In the genomic region with DNA sequence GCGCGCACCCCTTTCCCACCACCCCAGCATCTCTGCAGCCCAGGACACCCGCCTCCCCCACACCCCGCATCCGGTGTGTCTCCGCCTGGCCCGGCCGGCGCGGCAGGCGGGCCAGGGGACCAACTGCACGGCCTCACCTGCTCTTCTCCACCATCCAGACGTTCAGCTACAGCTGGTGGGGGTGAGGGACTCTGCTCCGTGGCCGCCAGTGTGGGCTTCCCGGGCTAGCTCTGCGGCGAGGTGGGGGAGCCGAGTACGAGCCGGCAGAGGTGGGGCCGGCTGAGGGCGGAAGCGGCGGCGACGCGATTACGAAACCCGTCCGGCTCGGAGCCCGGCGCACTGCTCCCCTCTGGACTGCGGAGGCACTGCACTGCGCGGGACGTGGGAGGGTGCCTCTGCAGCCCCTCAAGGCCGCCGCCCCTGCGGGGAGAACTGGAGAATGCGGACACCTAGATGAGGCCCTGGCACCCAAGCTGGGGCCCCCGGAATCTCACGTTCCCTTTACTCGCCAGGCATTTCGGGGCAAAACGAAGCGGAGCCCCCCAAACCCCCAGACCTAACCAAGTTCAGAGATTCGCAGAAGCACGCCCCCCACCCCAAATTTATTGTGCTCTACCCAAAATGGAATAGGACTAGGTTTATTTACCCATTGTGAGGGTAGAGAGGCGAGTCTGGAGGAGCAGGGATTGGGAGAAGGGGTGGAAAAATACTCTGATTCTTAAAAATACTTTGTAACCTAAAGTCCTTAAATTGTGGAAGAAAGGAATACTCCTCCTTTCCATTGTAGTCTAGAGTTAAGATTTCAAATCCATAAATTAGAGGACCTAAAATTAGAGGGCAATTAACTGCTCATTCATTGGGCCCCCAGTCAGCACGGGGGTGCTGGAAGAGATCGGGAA, we compare ENCODE assay signal across 1 cellular context.
TF ChIP-seq lines count a peak whose summit lies in the region.

A gene with protein sequence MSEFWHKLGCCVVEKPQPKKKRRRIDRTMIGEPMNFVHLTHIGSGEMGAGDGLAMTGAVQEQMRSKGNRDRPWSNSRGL (minus strand): TSS at position 281 of the 899 bp plus-strand sequence. CDS start 3,892 bp downstream, outside the sequence.

TF ChIP-seq in K562, 482 proteins besides CTCF, POLR2A, EP300 and RAD21 (continued from another document and continues in another):
- no peak for TF ChIP-seq HNRNPUL1 (IDR thresholded peaks at IDR 0.05; ENCODE audit: low read length)
- no peak for TF ChIP-seq ZSCAN32 (CRISPR knock-in tag; IDR thresholded peaks at IDR 0.05)
- no peak for TF ChIP-seq ZKSCAN8 (CRISPR knock-in tag; IDR thresholded peaks at IDR 0.05)
- TF ChIP-seq, protein P1, sequence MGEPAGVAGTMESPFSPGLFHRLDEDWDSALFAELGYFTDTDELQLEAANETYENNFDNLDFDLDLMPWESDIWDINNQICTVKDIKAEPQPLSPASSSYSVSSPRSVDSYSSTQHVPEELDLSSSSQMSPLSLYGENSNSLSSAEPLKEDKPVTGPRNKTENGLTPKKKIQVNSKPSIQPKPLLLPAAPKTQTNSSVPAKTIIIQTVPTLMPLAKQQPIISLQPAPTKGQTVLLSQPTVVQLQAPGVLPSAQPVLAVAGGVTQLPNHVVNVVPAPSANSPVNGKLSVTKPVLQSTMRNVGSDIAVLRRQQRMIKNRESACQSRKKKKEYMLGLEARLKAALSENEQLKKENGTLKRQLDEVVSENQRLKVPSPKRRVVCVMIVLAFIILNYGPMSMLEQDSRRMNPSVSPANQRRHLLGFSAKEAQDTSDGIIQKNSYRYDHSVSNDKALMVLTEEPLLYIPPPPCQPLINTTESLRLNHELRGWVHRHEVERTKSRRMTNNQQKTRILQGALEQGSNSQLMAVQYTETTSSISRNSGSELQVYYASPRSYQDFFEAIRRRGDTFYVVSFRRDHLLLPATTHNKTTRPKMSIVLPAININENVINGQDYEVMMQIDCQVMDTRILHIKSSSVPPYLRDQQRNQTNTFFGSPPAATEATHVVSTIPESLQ (CRISPR knock-in tag; IDR thresholded peaks at IDR 0.05): no peak
- no peak for TF ChIP-seq PHB (CRISPR knock-in tag; IDR thresholded peaks at IDR 0.05)
- no peak for TF ChIP-seq HOXB6 (CRISPR knock-in tag; IDR thresholded peaks at IDR 0.05; ENCODE audit: borderline replicate concordance)
- no peak for TF ChIP-seq BACH1 (tag; IDR thresholded peaks at IDR 0.05)
- TF ChIP-seq ZNF695 (CRISPR knock-in tag; IDR thresholded peaks at IDR 0.05): no peak
- TF ChIP-seq, protein P2, sequence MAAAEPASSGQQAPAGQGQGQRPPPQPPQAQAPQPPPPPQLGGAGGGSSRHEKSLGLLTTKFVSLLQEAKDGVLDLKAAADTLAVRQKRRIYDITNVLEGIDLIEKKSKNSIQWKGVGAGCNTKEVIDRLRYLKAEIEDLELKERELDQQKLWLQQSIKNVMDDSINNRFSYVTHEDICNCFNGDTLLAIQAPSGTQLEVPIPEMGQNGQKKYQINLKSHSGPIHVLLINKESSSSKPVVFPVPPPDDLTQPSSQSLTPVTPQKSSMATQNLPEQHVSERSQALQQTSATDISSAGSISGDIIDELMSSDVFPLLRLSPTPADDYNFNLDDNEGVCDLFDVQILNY (CRISPR knock-in tag; IDR thresholded peaks at IDR 0.05): no peak
- 0 out of 4 replicates have a peak, but pooled peaks of 1 of the 2 experiments have one; percentile 13 for TF ChIP-seq SIX5 (IDR thresholded peaks at IDR 0.05; ENCODE audit: borderline replicate concordance in 1 of 2, insufficient read depth in 1 of 2, low read depth in 1 of 2, low read length in 2 of 2)
- TF ChIP-seq, protein P3, sequence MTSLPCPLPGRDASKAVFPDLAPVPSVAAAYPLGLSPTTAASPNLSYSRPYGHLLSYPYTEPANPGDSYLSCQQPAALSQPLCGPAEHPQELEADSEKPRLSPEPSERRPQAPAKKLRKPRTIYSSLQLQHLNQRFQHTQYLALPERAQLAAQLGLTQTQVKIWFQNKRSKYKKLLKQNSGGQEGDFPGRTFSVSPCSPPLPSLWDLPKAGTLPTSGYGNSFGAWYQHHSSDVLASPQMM (CRISPR knock-in tag; IDR thresholded peaks at IDR 0.05): no peak
- TF ChIP-seq TSC22D4 (tag; IDR thresholded peaks at IDR 0.05): no peak
- TF ChIP-seq ZBTB17 (CRISPR knock-in tag; IDR thresholded peaks at IDR 0.05): peak; percentile 40; the same call in 1 of the 2 replicates
- TF ChIP-seq KDM1A (IDR thresholded peaks at IDR 0.05): peak in 1 of 2 experiments; percentile 63; a peak in 1 of 4 replicates
- peak; percentile 99 for TF ChIP-seq ZBTB7A (IDR thresholded peaks at IDR 0.05; ENCODE audit: borderline replicate concordance, control insufficient read depth, low read depth, low read length)
- TF ChIP-seq, protein P4, sequence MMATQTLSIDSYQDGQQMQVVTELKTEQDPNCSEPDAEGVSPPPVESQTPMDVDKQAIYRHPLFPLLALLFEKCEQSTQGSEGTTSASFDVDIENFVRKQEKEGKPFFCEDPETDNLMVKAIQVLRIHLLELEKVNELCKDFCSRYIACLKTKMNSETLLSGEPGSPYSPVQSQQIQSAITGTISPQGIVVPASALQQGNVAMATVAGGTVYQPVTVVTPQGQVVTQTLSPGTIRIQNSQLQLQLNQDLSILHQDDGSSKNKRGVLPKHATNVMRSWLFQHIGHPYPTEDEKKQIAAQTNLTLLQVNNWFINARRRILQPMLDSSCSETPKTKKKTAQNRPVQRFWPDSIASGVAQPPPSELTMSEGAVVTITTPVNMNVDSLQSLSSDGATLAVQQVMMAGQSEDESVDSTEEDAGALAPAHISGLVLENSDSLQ (IDR thresholded peaks at IDR 0.05): no peak
- TF ChIP-seq, protein P5, sequence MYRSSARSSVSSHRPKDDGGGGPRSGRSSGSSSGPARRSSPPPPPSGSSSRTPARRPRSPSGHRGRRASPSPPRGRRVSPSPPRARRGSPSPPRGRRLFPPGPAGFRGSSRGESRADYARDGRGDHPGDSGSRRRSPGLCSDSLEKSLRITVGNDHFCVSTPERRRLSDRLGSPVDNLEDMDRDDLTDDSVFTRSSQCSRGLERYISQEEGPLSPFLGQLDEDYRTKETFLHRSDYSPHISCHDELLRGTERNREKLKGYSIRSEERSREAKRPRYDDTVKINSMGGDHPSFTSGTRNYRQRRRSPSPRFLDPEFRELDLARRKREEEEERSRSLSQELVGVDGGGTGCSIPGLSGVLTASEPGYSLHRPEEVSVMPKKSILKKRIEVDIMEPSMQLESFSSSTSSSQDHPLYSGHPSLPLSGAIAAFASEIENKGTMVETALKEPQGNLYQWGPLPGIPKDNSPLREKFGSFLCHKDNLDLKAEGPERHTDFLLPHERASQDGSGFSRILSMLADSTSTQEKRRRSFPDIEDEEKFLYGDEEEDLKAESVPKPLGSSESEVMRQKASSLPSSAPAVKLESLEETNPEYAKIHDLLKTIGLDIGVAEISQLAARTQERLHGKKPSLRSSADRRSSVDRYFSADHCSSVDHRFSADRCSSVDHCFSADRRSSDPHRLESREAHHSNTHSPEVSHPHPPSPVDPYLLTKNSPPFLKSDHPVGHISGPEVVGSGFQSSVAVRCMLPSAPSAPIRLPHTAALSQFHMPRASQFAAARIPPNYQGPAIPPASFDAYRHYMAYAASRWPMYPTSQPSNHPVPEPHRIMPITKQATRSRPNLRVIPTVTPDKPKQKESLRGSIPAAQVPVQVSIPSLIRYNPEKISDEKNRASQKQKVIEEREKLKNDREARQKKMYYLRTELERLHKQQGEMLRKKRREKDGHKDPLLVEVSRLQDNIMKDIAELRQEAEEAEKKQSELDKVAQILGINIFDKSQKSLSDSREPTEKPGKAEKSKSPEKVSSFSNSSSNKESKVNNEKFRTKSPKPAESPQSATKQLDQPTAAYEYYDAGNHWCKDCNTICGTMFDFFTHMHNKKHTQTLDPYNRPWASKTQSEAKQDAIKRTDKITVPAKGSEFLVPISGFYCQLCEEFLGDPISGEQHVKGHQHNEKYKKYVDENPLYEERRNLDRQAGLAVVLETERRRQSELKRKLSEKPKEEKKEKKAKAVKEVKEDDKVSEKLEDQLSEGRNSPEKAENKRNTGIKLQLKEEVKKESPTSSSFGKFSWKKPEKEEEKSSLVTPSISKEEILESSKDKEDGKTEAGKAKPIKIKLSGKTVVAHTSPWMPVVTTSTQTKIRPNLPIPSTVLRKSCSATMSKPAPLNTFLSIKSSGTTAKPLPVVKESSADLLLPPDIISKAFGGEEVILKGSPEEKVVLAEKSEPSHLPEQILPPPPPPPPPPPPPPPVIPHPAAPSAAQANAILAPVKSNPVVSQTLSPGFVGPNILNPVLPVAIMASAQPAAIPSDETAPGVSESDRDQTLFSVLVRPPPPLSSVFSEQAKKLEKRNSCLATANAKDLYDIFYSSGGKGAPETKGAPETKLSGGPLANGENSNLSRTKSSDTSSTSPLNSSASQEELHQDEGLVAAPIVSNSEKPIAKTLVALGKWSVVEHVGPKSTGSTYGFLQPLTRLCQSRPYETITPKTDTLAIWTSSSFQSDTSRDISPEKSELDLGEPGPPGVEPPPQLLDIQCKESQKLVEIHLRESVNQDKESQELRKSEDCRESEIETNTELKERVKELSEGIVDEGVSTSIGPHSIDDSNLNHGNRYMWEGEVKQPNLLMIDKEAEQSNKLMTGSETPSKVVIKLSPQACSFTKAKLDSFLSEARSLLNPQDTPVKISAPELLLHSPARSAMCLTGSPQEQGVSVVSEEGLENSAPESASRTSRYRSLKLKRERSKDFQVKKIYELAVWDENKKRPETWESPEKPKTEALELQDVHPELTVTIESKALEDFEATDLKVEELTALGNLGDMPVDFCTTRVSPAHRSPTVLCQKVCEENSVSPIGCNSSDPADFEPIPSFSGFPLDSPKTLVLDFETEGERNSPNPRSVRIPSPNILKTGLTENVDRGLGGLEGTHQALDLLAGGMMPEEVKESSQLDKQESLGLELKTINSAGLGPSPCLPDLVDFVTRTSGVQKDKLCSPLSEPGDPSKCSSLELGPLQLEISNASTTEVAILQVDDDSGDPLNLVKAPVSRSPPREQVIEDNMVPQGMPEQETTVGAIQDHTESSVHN (IDR thresholded peaks at IDR 0.05; ENCODE audit: borderline replicate concordance in 1 of 2, low read depth in 1 of 2): no peak
- no peak for TF ChIP-seq NR2C1 (IDR thresholded peaks at IDR 0.05)
- TF ChIP-seq NR2C1 (tag; IDR thresholded peaks at IDR 0.05): no peak
- TF ChIP-seq ZC3H11A (IDR thresholded peaks at IDR 0.05; ENCODE audit: low read depth, low read length): no peak
- TF ChIP-seq MAFK (IDR thresholded peaks at IDR 0.05; ENCODE audit: low read length): no peak
- peak; percentile 29; the same call in 1 of the 2 replicates for TF ChIP-seq FOXK1 (CRISPR knock-in tag; IDR thresholded peaks at IDR 0.05; ENCODE audit: borderline replicate concordance)
- TF ChIP-seq MTF1 (CRISPR knock-in tag; IDR thresholded peaks at IDR 0.05; ENCODE audit: borderline replicate concordance): no peak
- no peak for TF ChIP-seq ZNF24 (IDR thresholded peaks at IDR 0.05)
- 0 out of 2 replicates have a peak, but pooled peaks have one; percentile 38 for TF ChIP-seq SMARCE1 (IDR thresholded peaks at IDR 0.05)
- 0 out of 2 replicates have a peak, but pooled peaks have one; percentile 7 for TF ChIP-seq OTX1 (CRISPR knock-in tag; IDR thresholded peaks at IDR 0.05)
- TF ChIP-seq POLR2AphosphoS5 (IDR thresholded peaks at IDR 0.05; ENCODE audit: control insufficient read depth, insufficient read depth, low read depth, low read length): peak; percentile 88
- TF ChIP-seq SMARCA4 (IDR thresholded peaks at IDR 0.05): peak; percentile 70
- TF ChIP-seq CBX5 (IDR thresholded peaks at IDR 0.05; ENCODE audit: borderline replicate concordance, low read depth): 0 out of 2 replicates have a peak, but pooled peaks have one; percentile 19
- TF ChIP-seq JUN (IDR thresholded peaks at IDR 0.05; ENCODE audit: borderline replicate concordance, low read depth, low read length): no peak
- TF ChIP-seq JUN (CRISPR knock-in tag; IDR thresholded peaks at IDR 0.05; ENCODE audit: borderline replicate concordance): no peak
- TF ChIP-seq, protein P6, sequence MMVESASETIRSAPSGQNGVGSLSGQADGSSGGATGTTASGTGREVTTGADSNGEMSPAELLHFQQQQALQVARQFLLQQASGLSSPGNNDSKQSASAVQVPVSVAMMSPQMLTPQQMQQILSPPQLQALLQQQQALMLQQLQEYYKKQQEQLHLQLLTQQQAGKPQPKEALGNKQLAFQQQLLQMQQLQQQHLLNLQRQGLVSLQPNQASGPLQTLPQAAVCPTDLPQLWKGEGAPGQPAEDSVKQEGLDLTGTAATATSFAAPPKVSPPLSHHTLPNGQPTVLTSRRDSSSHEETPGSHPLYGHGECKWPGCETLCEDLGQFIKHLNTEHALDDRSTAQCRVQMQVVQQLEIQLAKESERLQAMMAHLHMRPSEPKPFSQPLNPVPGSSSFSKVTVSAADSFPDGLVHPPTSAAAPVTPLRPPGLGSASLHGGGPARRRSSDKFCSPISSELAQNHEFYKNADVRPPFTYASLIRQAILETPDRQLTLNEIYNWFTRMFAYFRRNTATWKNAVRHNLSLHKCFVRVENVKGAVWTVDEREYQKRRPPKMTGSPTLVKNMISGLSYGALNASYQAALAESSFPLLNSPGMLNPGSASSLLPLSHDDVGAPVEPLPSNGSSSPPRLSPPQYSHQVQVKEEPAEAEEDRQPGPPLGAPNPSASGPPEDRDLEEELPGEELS (CRISPR knock-in tag; IDR thresholded peaks at IDR 0.05; ENCODE audit: borderline replicate concordance): 0 out of 2 replicates have a peak, but pooled peaks have one; percentile 47
- TF ChIP-seq, protein P7, sequence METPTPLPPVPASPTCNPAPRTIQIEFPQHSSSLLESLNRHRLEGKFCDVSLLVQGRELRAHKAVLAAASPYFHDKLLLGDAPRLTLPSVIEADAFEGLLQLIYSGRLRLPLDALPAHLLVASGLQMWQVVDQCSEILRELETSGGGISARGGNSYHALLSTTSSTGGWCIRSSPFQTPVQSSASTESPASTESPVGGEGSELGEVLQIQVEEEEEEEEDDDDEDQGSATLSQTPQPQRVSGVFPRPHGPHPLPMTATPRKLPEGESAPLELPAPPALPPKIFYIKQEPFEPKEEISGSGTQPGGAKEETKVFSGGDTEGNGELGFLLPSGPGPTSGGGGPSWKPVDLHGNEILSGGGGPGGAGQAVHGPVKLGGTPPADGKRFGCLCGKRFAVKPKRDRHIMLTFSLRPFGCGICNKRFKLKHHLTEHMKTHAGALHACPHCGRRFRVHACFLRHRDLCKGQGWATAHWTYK (CRISPR knock-in tag; IDR thresholded peaks at IDR 0.05): peak; percentile 92
- peak; percentile 91 for TF ChIP-seq CXXC5 (CRISPR knock-in tag; IDR thresholded peaks at IDR 0.05)
- TF ChIP-seq, protein P8, sequence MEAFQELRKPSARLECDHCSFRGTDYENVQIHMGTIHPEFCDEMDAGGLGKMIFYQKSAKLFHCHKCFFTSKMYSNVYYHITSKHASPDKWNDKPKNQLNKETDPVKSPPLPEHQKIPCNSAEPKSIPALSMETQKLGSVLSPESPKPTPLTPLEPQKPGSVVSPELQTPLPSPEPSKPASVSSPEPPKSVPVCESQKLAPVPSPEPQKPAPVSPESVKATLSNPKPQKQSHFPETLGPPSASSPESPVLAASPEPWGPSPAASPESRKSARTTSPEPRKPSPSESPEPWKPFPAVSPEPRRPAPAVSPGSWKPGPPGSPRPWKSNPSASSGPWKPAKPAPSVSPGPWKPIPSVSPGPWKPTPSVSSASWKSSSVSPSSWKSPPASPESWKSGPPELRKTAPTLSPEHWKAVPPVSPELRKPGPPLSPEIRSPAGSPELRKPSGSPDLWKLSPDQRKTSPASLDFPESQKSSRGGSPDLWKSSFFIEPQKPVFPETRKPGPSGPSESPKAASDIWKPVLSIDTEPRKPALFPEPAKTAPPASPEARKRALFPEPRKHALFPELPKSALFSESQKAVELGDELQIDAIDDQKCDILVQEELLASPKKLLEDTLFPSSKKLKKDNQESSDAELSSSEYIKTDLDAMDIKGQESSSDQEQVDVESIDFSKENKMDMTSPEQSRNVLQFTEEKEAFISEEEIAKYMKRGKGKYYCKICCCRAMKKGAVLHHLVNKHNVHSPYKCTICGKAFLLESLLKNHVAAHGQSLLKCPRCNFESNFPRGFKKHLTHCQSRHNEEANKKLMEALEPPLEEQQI (IDR thresholded peaks at IDR 0.05): no peak
- peak; percentile 63; the same call in 1 of the 2 replicates for TF ChIP-seq KLF1 (tag; IDR thresholded peaks at IDR 0.05)
